Comparison of ENCODE assay signal across 15 cellular contexts in the genomic region with DNA sequence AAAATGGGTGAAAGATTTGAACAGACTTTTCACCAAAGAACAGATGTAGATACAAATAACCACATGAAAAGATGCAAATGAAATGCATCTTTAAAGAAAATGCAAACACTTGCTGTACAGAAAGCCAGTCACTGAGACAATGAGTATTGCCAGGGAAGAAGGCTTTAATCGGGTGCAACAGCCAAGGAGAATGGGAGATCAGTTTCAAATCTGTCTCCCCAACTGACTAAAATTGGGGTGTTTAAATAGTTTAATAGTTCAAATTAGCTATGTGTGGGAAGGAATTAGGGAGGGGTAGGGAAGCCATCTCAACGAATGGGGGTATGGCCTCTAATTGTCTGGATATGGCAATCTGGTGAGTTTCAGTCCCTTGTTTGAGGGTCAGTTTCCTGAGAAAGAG.
DNase-seq lines count a peak whose midpoint lies in the region; ATAC-seq and TF ChIP-seq lines count a peak whose summit lies in the region.
"Had no signal": no experiment of that assay in that cellular context is flagged by ENCODE, and none has a peak within 500 bp of the region (broad histone marks: within the 10 kb centered on the region; RNA-seq: fewer than 3 reads in every experiment).

No MANE protein-coding gene starts in this region.

- peaks cover 35% of the 10 kb centered on the region for H3K9me3 Mint-ChIP-seq in endodermal cell

- no peaks in the 10 kb centered on the region for H3K4me1 Mint-ChIP-seq in endodermal cell
- H3K4me1 Mint-ChIP-seq: CD4-positive, alpha-beta memory T cell had no signal

- H3K4me3 ChIP-seq in HEK293 (ENCODE audit: low read depth, low read length) (no peak overlapping the region), endodermal cell (ENCODE audit: low read length) (peak overlapping the region; percentile 44)
- H3K4me3 ChIP-seq: GM23338 had no signal

- 90 to 100% methylated on average over 2 of the region's 2 CpGs for WGBS in endodermal cell (ENCODE audit: insufficient coverage in 1 of 2, insufficient read length in 1 of 2), 2 experiments

- H3K36me3 ChIP-seq in HEK293 (ENCODE audit: control insufficient read depth in 2 of 2, insufficient read depth in 1 of 2, low read length in 2 of 2) (no peaks in the 10 kb centered on the region), endodermal cell (ENCODE audit: control insufficient read depth, insufficient read depth, low read length) (no peaks in the 10 kb centered on the region)

- no peaks in the 10 kb centered on the region for H3K27me3 ChIP-seq in endodermal cell (ENCODE audit: control insufficient read depth, insufficient read depth, low read length, poor library complexity, severe bottlenecking)

- H3K4me3 Mint-ChIP-seq in endodermal cell, result no peak overlapping the region
- H3K4me3 Mint-ChIP-seq: CD4-positive, alpha-beta memory T cell; GM23338; H9 had no signal

- no peaks in the 10 kb centered on the region for H3K27me3 Mint-ChIP-seq in endodermal cell (ENCODE audit: insufficient read depth)

- H3K9me3 ChIP-seq in HEK293 (ENCODE audit: control insufficient read depth, insufficient read depth, low read depth, low read length), result no peaks in the 10 kb centered on the region
- H3K9me3 ChIP-seq in endodermal cell (ENCODE audit: control insufficient read depth, low read length), result peaks cover 24% of the 10 kb centered on the region

- no peak overlapping the region for H3K27ac Mint-ChIP-seq in endodermal cell
- H3K27ac Mint-ChIP-seq: CD4-positive, alpha-beta memory T cell; GM23338; H9 had no signal

- H3K4me1 ChIP-seq in HEK293 (ENCODE audit: control insufficient read depth, insufficient read depth, low read length) (no peaks in the 10 kb centered on the region), endodermal cell (ENCODE audit: control insufficient read depth, insufficient read depth, low read length) (no peaks in the 10 kb centered on the region)

- POLR2A ChIA-PET in HEK293 (lab: Yijun Ruan, JAX), result no interaction called here

- H3K9ac ChIP-seq in endodermal cell (ENCODE audit: extremely low read depth, low read length, poor library complexity, severe bottlenecking), result no peak overlapping the region

- TF ChIP-seq CTCF in HEK293 (tag by site-specific recombination; IDR thresholded peaks at IDR 0.05) (no peak), VCaP (conservative IDR thresholded peaks at IDR 0.05) (no peak), endodermal cell (conservative IDR thresholded peaks at IDR 0.05) (no peak)

- CTCF ChIA-PET in HEK293 (lab: Yijun Ruan, JAX), result no interaction called here

- H3K27ac ChIP-seq in HEK293 (ENCODE audit: extremely low read depth, low read depth, low read length) (no peak overlapping the region), VCaP (peak overlapping the region; percentile 41; the same call in 1 of the 2 replicates), endodermal cell (ENCODE audit: low read depth, low read length) (no peak overlapping the region)

- peaks cover 5% of the 10 kb centered on the region for H3K36me3 Mint-ChIP-seq in endodermal cell (ENCODE audit: low read depth)

- DNase-seq in endodermal cell (no peak), NCI-H1417 (lab: John Stamatoyannopoulos, UW) (no peak)
- DNase-seq: C1 segment of cervical spinal cord; Calu3; CD4-positive, alpha-beta memory T cell; COR-L47; DMS53; DMS79 treated with DMSO at 0.1 percent for 48 hours; GF-D8; H9 had no signal

- ATAC-seq in GM18868 (IDR thresholded peaks at IDR 0.05; ENCODE audit: unreplicated experiment) (no peak), GM21367 (IDR thresholded peaks at IDR 0.05; ENCODE audit: unreplicated experiment) (no peak)
- ATAC-seq: GM23338 had no signal

TF ChIP-seq in HEK293, 187 proteins besides CTCF, POLR2A, EP300 and RAD21:
- TF ChIP-seq SETDB1 (IDR thresholded peaks at IDR 0.05; ENCODE audit: insufficient read length, low read length) (peak; percentile 78), ZNF571 (tag by site-specific recombination; IDR thresholded peaks at IDR 0.05) (no peak), GLIS2 (tag by site-specific recombination; IDR thresholded peaks at IDR 0.05) (no peak)
